8 cellular contexts compared by ENCODE assay signal in the genomic region with DNA sequence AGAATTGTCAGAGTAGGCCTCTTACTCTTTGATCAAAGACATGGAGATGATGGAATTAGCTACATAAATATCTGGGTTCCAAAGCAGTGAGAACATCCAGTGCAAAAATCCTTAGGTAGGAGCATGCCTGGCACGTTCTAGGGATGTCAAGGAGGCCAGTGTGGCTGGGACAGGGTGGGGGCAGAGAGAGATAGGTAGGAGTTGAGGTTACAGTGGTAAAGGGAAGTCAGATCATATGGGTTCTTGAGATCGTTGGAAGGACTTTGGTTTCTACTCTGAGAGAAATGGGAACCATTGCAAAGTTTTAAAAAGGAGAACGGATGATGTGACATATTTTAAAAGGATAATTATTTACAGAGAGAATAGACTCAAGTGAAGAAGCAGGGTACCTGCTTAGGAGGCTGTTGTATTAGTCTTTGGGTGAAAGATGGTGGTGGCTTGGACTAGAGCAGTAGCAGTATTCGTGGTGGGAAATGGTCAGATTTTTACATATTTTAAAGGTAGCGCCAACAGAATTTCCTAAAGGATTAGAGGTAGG. TPM values are rescaled to one million over a fixed set of nuclear protein-coding genes. Genes with fewer than 3 reads are reported as not detected.
DNase-seq lines count a peak whose midpoint lies in the region; ATAC-seq and TF ChIP-seq lines count a peak whose summit lies in the region.

No MANE protein-coding gene starts in this region.

- H3K27me3 Mint-ChIP-seq in activated naive CD4-positive, alpha-beta T cell treated with anti-CD3 and anti-CD28 coated beads, Interleukin-2, amount 50 U/mL, for 24 hours: no peaks in the 10 kb centered on the region
- peaks cover 4% of the 10 kb centered on the region for H3K27me3 Mint-ChIP-seq in activated naive CD8-positive, alpha-beta T cell treated with anti-CD3 and anti-CD28 coated beads, Interleukin-2, amount 50 U/mL, for 24 hours

- H3K27ac ChIP-seq in upper lobe of left lung (peak overlapping the region; percentile 33 to 82 (median 68)), sigmoid colon (no peak overlapping the region)

- intact Hi-C loops in sigmoid colon (cut with DNase I): no loop called here

- 67 to 74% methylated on average over 5 of the region's 5 CpGs for WGBS in upper lobe of left lung, 2 donors
- 67 to 84% methylated on average over 5 of the region's 5 CpGs for WGBS in sigmoid colon, 2 donors

- H3K36me3 Mint-ChIP-seq in activated naive CD4-positive, alpha-beta T cell treated with anti-CD3 and anti-CD28 coated beads, Interleukin-2, amount 50 U/mL, for 24 hours: no peaks in the 10 kb centered on the region
- H3K36me3 Mint-ChIP-seq in activated naive CD8-positive, alpha-beta T cell treated with anti-CD3 and anti-CD28 coated beads, Interleukin-2, amount 50 U/mL, for 24 hours (ENCODE audit: low read depth): peaks cover 2% of the 10 kb centered on the region

- no peak for DNase-seq in activated naive CD4-positive, alpha-beta T cell (lab: John Stamatoyannopoulos, UW)
- no peak for DNase-seq in activated naive CD8-positive, alpha-beta T cell treated with anti-CD3 and anti-CD28 coated beads, Interleukin-2, amount 50 U/mL, for 24 hours
- DNase-seq in upper lobe of left lung (no peak), sigmoid colon (no peak), pons (ENCODE audit: low spot score) (no peak), NCI-H510A treated with DMSO at 0.1 percent for 48 hours (lab: John Stamatoyannopoulos, UW) (no peak)

- H3K4me1 ChIP-seq in upper lobe of left lung (peaks cover 0 to 10% (median 1%) of the 10 kb centered on the region in 4 donors), sigmoid colon (no peaks in the 10 kb centered on the region)

- H3K9me3 ChIP-seq in upper lobe of left lung (no peaks in the 10 kb centered on the region), sigmoid colon (no peaks in the 10 kb centered on the region)

- TF ChIP-seq POLR2A in upper lobe of left lung (IDR thresholded peaks at IDR 0.05): no peak
- TF ChIP-seq POLR2A in sigmoid colon (IDR thresholded peaks at IDR 0.05): no peak

- peaks cover 32% of the 10 kb centered on the region for H3K4me1 Mint-ChIP-seq in activated naive CD4-positive, alpha-beta T cell treated with anti-CD3 and anti-CD28 coated beads, Interleukin-2, amount 50 U/mL, for 24 hours
- peaks cover 36% of the 10 kb centered on the region for H3K4me1 Mint-ChIP-seq in activated naive CD8-positive, alpha-beta T cell treated with anti-CD3 and anti-CD28 coated beads, Interleukin-2, amount 50 U/mL, for 24 hours

- peak overlapping the region; percentile 94 for H3K27ac Mint-ChIP-seq in activated naive CD4-positive, alpha-beta T cell treated with anti-CD3 and anti-CD28 coated beads, Interleukin-2, amount 50 U/mL, for 24 hours
- peak overlapping the region; percentile 90 for H3K27ac Mint-ChIP-seq in activated naive CD8-positive, alpha-beta T cell treated with anti-CD3 and anti-CD28 coated beads, Interleukin-2, amount 50 U/mL, for 24 hours

- ATAC-seq in HG03175 (IDR thresholded peaks at IDR 0.05; ENCODE audit: unreplicated experiment) (peak; percentile 14), upper lobe of left lung (ENCODE audit: low FRiP score in 2 of 2) (peak; percentile 54 to 57)
- ATAC-seq in activated naive CD8-positive, alpha-beta T cell treated with anti-CD3 and anti-CD28 coated beads, Interleukin-2, amount 50 U/mL, for 24 hours: peak; percentile 4

- TF ChIP-seq CTCF in upper lobe of left lung (IDR thresholded peaks at IDR 0.05) (no peak), sigmoid colon (IDR thresholded peaks at IDR 0.05) (no peak)

- H3K36me3 ChIP-seq in upper lobe of left lung (no peaks in the 10 kb centered on the region), sigmoid colon (no peaks in the 10 kb centered on the region)

- H3K27me3 ChIP-seq in upper lobe of left lung: no peaks in the 10 kb centered on the region
- H3K27me3 ChIP-seq in sigmoid colon: no peaks in the 10 kb centered on the region

- H3K4me3 ChIP-seq in upper lobe of left lung: no peak overlapping the region
- H3K4me3 ChIP-seq in sigmoid colon: no peak overlapping the region

- no peaks in the 10 kb centered on the region for H3K9me3 Mint-ChIP-seq in activated naive CD4-positive, alpha-beta T cell treated with anti-CD3 and anti-CD28 coated beads, Interleukin-2, amount 50 U/mL, for 24 hours
- H3K9me3 Mint-ChIP-seq in activated naive CD8-positive, alpha-beta T cell treated with anti-CD3 and anti-CD28 coated beads, Interleukin-2, amount 50 U/mL, for 24 hours: peaks cover 4% of the 10 kb centered on the region

- TF ChIP-seq EP300 in upper lobe of left lung (IDR thresholded peaks at IDR 0.05): no peak
- no peak for TF ChIP-seq EP300 in sigmoid colon (IDR thresholded peaks at IDR 0.05)

- H3K4me3 Mint-ChIP-seq in activated naive CD4-positive, alpha-beta T cell treated with anti-CD3 and anti-CD28 coated beads, Interleukin-2, amount 50 U/mL, for 24 hours: peak overlapping the region; percentile 53
- H3K4me3 Mint-ChIP-seq in activated naive CD8-positive, alpha-beta T cell treated with anti-CD3 and anti-CD28 coated beads, Interleukin-2, amount 50 U/mL, for 24 hours: peak overlapping the region; percentile 54

RNA-seq across cellular contexts. Expression of a gene that starts 47.5 kb away (rescaled TPM):
- total RNA-seq in upper lobe of left lung (10 to 100 TPM; 15.2 to 50.0 (median 36.3) TPM), sigmoid colon (10 to 100 TPM; 27.6 to 39.1 (median 34.4) TPM)
- 10 to 100 TPM in 1 of 3 donors, 1 to 10 TPM in 2; 4.8 to 21.4 (median 5.5) TPM for polyA plus RNA-seq in sigmoid colon

Comparison
In these comparisons a context has a peak if more than half of its experiments do, and no peak if none do; other contexts are left out.
1. ATAC-seq: peak in every context shown above with its lines; median percentile 56 in upper lobe of left lung; 14 in HG03175; 4 in activated naive CD8-positive, alpha-beta T cell treated with anti-CD3 and anti-CD28 coated beads, Interleukin-2, amount 50 U/mL, for 24 hours.
2. H3K27ac ChIP-seq: peak in upper lobe of left lung (4 of 4); none in sigmoid colon (0 of 4).